29 cellular contexts compared by ENCODE assay signal in the genomic region with DNA sequence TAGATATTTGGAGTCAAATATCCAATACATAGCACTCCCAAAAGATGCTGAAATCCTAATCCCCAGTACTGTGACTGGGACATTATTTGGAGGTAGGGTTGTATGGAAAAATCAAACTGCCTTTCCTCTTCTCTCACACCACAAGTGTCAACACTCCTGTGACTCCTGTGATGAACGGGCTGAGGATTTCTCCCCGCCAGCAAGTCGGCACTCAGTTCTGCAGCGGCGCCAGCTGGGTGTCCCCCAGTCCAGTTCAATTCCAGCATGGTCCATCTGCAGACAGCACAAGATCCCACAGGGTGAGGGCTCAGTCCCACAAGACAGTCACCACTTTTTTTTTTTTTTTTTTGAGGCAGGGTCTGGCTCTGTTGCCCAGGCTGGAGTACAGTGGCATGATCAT.
"Had no signal": no experiment of that assay in that cellular context is flagged by ENCODE, and none has a peak within 500 bp of the region (broad histone marks: within the 10 kb centered on the region; RNA-seq: fewer than 3 reads in every experiment).

No MANE protein-coding gene starts in this region.

- H3K27ac Mint-ChIP-seq: activated naive CD8-positive, alpha-beta T cell; mesothelial cell of epicardium; T-helper 2 cell treated with Interferon-gamma antibody and Interleukin-4, amounts not matched to agents 5 μg/mL and 100 μg/mL, for 36 hours had no signal

- H3K27me3 ChIP-seq: upper lobe of right lung had no signal

- H3K36me3 ChIP-seq: colonic mucosa, left lung, neural progenitor cell, suprapubic skin, tibial artery, upper lobe of right lung had no signal

- H3K9me3 Mint-ChIP-seq: mesothelial cell of epicardium; naive B cell; T-helper 2 cell treated with Interferon-gamma antibody and Interleukin-4, amounts not matched to agents 5 μg/mL and 100 μg/mL, for 36 hours had no signal

- H3K9me3 ChIP-seq: colonic mucosa, left lung, suprapubic skin, tibial artery, upper lobe of right lung had no signal

- DNase-seq: activated CD4-positive, alpha-beta T cell treated with anti-CD3 and anti-CD28 coated beads for 4 hours; activated CD4-positive, alpha-beta T cell treated with anti-CD3 and anti-CD28 coated beads, Interleukin-2, amount 50 U/mL, for 4 hours; activated CD8-positive, alpha-beta memory T cell treated with anti-CD3 and anti-CD28 coated beads for 24 hours; activated effector memory CD4-positive, alpha-beta T cell treated with Interleukin-2 at 50 U/mL for 16 hours; activated naive CD4-positive, alpha-beta T cell treated with Interleukin-2 at 50 U/mL for 16 hours; anterior cingulate cortex; colonic mucosa; dorsolateral prefrontal cortex; effector memory CD4-positive, alpha-beta T cell; erythroblast; foreskin fibroblast; kidney glomerular epithelial cell; mammary epithelial cell; naive B cell; stimulated activated CD4-positive, alpha-beta T cell treated with anti-CD3 and anti-CD28 coated beads, Interleukin-12 subunit alpha, Interleukin-12 subunit beta, amount 100 ng/mL, for 4 hours; stimulated activated CD4-positive, alpha-beta T cell treated with anti-CD3 and anti-CD28 coated beads, Interleukin-4, amount 100 ng/mL, for 1 hour; stimulated activated naive CD4-positive, alpha-beta T cell; T-helper 1 cell; tibial artery; upper lobe of right lung had no signal

- H3K4me1 ChIP-seq: colonic mucosa had no signal

- H3K27ac ChIP-seq: colonic mucosa, dorsolateral prefrontal cortex, left lung, neural progenitor cell, skin epidermis, suprapubic skin, tibial artery, upper lobe of right lung, VCaP had no signal

- H3K4me3 ChIP-seq: colonic mucosa, dorsolateral prefrontal cortex, left lung, neural progenitor cell, skin epidermis, suprapubic skin, tibial artery, upper lobe of right lung had no signal

- ATAC-seq: left lung, sciatic nerve, upper lobe of right lung had no signal

- H3K27me3 Mint-ChIP-seq: activated naive CD8-positive, alpha-beta T cell; naive B cell had no signal

- H3K36me3 Mint-ChIP-seq: mesothelial cell of epicardium, naive B cell, neural progenitor cell had no signal

- H3K4me3 Mint-ChIP-seq: activated naive CD8-positive, alpha-beta T cell; mesothelial cell of epicardium; neural progenitor cell; T-helper 2 cell treated with Interferon-gamma antibody and Interleukin-4, amounts not matched to agents 5 μg/mL and 100 μg/mL, for 36 hours had no signal
